ENCODE assay signal across 18 cellular contexts in the genomic region with DNA sequence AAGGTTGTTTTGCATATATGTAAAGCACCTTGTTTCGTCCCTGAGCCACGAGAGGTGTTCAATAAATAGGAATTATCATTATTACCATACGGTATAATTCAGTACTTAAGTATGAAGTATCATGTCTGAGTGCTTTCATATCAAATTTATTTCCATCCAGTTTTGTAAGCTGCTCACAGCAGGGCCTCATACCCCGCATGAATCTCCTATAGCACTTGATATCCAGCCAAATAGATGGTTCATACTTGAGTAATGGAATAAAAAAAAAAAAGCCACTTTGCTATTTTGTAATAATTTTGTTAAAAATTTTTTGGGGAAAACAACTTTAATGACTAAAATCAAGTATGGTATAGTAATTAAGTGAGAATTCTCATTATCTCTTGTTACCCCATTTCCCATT.
DNase-seq lines count a peak whose midpoint lies in the region; ATAC-seq, FAIRE-seq and TF ChIP-seq lines count a peak whose summit lies in the region.
"Had no signal": no experiment of that assay in that cellular context is flagged by ENCODE, and none has a peak within 500 bp of the region (broad histone marks: within the 10 kb centered on the region; RNA-seq: fewer than 3 reads in every experiment).

No MANE protein-coding gene starts in this region.

- no peaks in the 10 kb centered on the region for H3K36me3 ChIP-seq in heart left ventricle
- no peaks in the 10 kb centered on the region for H3K36me3 ChIP-seq in GM23248 (ENCODE audit: low read depth)
- no peaks in the 10 kb centered on the region for H3K36me3 ChIP-seq in neuronal stem cell (replicated peaks in 1 of 2; ENCODE audit: control insufficient read depth in 2 of 2, insufficient read depth in 2 of 2, low read length in 2 of 2)
- H3K36me3 ChIP-seq: HAP-1 had no signal

- whole genome bisulfite sequencing in heart left ventricle, 4 donors, result 56 to 73% (median 68%) methylated on average over 4 of the region's 4 CpGs
- WGBS in GM23248 (ENCODE audit: low coverage in 1 of 2, low lambda C conversion rate in 2 of 2, missing lambda C conversion rate in 2 of 2), 2 experiments, result 90 to 94% methylated on average over 4 of the region's 4 CpGs
- WGBS in neuronal stem cell (ENCODE audit: extremely low coverage in 2 of 2, insufficient read length in 2 of 2, insufficient replicate concordance in 1 of 2), 2 donors, result no CpG with 5 or more reads among the region's 4 CpGs

- no peak overlapping the region for H4K91ac ChIP-seq in neuronal stem cell (ENCODE audit: low read depth, low read length, poor library complexity)

- in situ Hi-C loops in GM23248 (cut with MboI), result no loop called here

- H3K14ac ChIP-seq in neuronal stem cell (ENCODE audit: low read length), result no peak overlapping the region

- H3K23ac ChIP-seq in neuronal stem cell (ENCODE audit: low read depth, low read length, poor library complexity), result no peak overlapping the region

- no peak overlapping the region for H2BK120ac ChIP-seq in neuronal stem cell (ENCODE audit: low read depth, low read length)

- no peak overlapping the region for H3K18ac ChIP-seq in neuronal stem cell (ENCODE audit: low read length)

- H2BK12ac ChIP-seq in neuronal stem cell (ENCODE audit: low read length), result no peak overlapping the region

- H3K4me3 ChIP-seq in heart left ventricle (no peak overlapping the region), GM23248 (no peak overlapping the region), neuronal stem cell (ENCODE audit: low read length in 2 of 2) (no peak overlapping the region)
- H3K4me3 ChIP-seq: BLaER1, HAP-1 had no signal

- no peak for TF ChIP-seq CTCF in heart left ventricle (IDR thresholded peaks at IDR 0.05)

- H3K79me2 ChIP-seq in GM23248 (ENCODE audit: insufficient read depth), result no peaks in the 10 kb centered on the region

- no peak overlapping the region for H2BK15ac ChIP-seq in neuronal stem cell (ENCODE audit: low read length)

- 0 out of 2 replicates have a peak, but pooled peaks cover 3% of the 10 kb centered on the region for H3K9me2 ChIP-seq in GM23248 (ENCODE audit: insufficient read depth)

- H3K9ac ChIP-seq in GM23248 (no peak overlapping the region), neuronal stem cell (ENCODE audit: low read depth, low read length, poor library complexity) (no peak overlapping the region)
- H3K9ac ChIP-seq: BLaER1 had no signal

- no peak overlapping the region for H2BK5ac ChIP-seq in neuronal stem cell (ENCODE audit: low read length)

- no peak overlapping the region for H3K4me2 ChIP-seq in GM23248 (ENCODE audit: unreplicated experiment)
- H3K4me2 ChIP-seq in neuronal stem cell (ENCODE audit: insufficient read depth, low read length, poor library complexity, severe bottlenecking), result no peak overlapping the region
- H3K4me2 ChIP-seq: BLaER1 had no signal

- H3K27me3 ChIP-seq in heart left ventricle (no peaks in the 10 kb centered on the region), GM23248 (replicated peaks; ENCODE audit: insufficient read depth) (no peaks in the 10 kb centered on the region), neuronal stem cell (ENCODE audit: control insufficient read depth in 3 of 3, insufficient read depth in 3 of 3, low read depth in 1 of 3, low read length in 3 of 3) (no peaks in the 10 kb centered on the region)
- H3K27me3 ChIP-seq: BLaER1 had no signal

- ATAC-seq in heart left ventricle (no peak), left cardiac atrium (no peak)

- no peak for FAIRE-seq in GM12892 (lab: Jason Lieb, UNC)

- H3K27ac ChIP-seq in heart left ventricle (peak overlapping the region in 9 of 12 donors; percentile 9 to 91 (median 83)), GM23248 (no peak overlapping the region), neuronal stem cell (replicated peaks; ENCODE audit: low read length) (no peak overlapping the region)
- H3K27ac ChIP-seq: BLaER1 had no signal

- DNase-seq in heart left ventricle (no peak), left cardiac atrium (no peak), GM23248 (peak; percentile 40), amniotic epithelial cell (ENCODE audit: low read depth) (peak; percentile 31), iris pigment epithelial cell (ENCODE audit: low read depth) (peak; percentile 22), hippocampal formation (lab: John Stamatoyannopoulos, UW) (no peak), GM12892 (ENCODE audit: insufficient read length) (no peak), neuronal stem cell (ENCODE audit: low spot score) (no peak)
- DNase-seq: 8988T; AML-193; Caco-2; CD8-positive, alpha-beta memory T cell; DND-41; GDM1; GOT3; HFFc6 had no signal

- no peak overlapping the region for H2AK5ac ChIP-seq in neuronal stem cell (ENCODE audit: low read depth, low read length)

- H3K4ac ChIP-seq in neuronal stem cell (ENCODE audit: low read length), result no peak overlapping the region

- H3K4me1 ChIP-seq in heart left ventricle (peaks cover 0 to 46% (median 24%) of the 10 kb centered on the region in 12 donors), GM23248 (ENCODE audit: insufficient read depth) (peaks cover 8% of the 10 kb centered on the region), neuronal stem cell (ENCODE audit: control insufficient read depth in 2 of 2, insufficient read depth in 1 of 2, low read depth in 1 of 2, low read length in 2 of 2) (peaks cover 4 to 13% of the 10 kb centered on the region in 2 donors)
- H3K4me1 ChIP-seq: BLaER1 had no signal

- TF ChIP-seq POLR2A in heart left ventricle (IDR thresholded peaks at IDR 0.05) (no peak), GM12892 (IDR thresholded peaks at IDR 0.05; ENCODE audit: low read depth, low read length) (no peak)

- intact Hi-C loops in heart left ventricle (cut with DNase I), result loop anchor here in 3 of 10 donors (5.0 kb wide), 4 partner anchors 41 to 184 kb away; partner anchors contain the start of gene CERS6 (in 1 of the 3)
- intact Hi-C loops in left cardiac atrium (cut with DNase I), result no loop called here

- H3K9me3 ChIP-seq in heart left ventricle (peaks cover 0 to 7% (median 0%) of the 10 kb centered on the region in 12 donors), GM23248 (ENCODE audit: low read depth) (no peaks in the 10 kb centered on the region), neuronal stem cell (replicated peaks in 1 of 2; ENCODE audit: control insufficient read depth in 2 of 2, insufficient read depth in 1 of 2, low read depth in 1 of 2, low read length in 2 of 2) (no peaks in the 10 kb centered on the region)
- H3K9me3 ChIP-seq: Caco-2, HAP-1 had no signal

- no peak overlapping the region for H2AFZ ChIP-seq in GM23248
- no peak overlapping the region for H2AFZ ChIP-seq in neuronal stem cell (ENCODE audit: low read length)

- no peak overlapping the region for H4K8ac ChIP-seq in neuronal stem cell (ENCODE audit: low read depth, low read length)

- H3K79me1 ChIP-seq in neuronal stem cell (ENCODE audit: low read depth, low read length), result no peaks in the 10 kb centered on the region

- 0 out of 2 replicates have a peak, but pooled peaks cover 6% of the 10 kb centered on the region for H4K20me1 ChIP-seq in GM23248 (ENCODE audit: insufficient read depth)
- H4K20me1 ChIP-seq: BLaER1 had no signal

- H3F3A ChIP-seq in GM23248 (ENCODE audit: insufficient read depth), result no peaks in the 10 kb centered on the region

Comparison
In these comparisons a context has a peak if more than half of its experiments do, and no peak if none do; other contexts are left out.
1. DNase-seq: peak in GM23248 (single experiment), amniotic epithelial cell (single experiment) and iris pigment epithelial cell (single experiment); none in heart left ventricle (0 of 5), left cardiac atrium (single experiment), hippocampal formation (0 of 2), GM12892 (single experiment) and neuronal stem cell (single experiment).
2. H3K27ac ChIP-seq: peak in heart left ventricle (9 of 12); none in GM23248 (single experiment) and neuronal stem cell (single experiment).